Comparison of ENCODE assay signal across 15 cellular contexts in the genomic region with DNA sequence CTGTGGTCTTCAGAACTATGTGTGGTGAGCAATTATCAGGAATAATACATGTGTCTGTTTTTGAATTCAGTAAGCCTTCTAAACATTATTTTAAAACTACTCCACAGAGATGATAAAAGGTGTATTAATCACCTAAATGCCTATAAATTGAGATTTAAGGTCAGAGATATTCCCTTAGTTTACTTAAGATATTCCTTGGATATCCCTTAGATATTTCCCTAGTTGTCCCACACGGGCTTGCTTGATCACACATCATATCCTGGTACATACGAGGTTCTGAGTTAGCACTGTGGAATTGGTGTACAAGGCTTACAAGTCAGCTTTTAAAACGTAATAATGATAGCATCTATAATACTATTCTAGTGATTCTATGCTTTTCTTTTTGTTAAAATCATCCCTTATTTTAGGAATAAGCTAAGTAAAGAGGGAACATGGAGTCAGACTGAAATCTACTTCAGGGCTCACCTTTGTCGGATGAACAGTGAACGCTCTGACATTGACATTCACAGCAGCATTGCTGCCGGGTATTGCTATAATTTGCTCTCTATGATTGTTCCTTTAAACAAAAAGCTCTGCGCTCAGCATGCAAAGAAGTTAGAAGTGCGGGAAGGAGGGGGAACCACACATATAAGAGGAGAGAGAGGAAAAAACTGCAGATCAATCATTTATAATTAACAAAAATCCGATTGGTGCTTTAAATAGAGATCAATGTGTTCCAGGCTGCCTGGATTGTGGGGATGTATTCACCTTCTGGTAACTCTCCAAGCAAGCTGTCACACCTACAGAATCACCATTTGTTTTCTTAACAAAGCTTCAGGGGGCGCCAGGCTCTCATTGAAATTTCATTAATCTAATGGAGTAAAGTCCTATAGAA.
DNase-seq lines count a peak whose midpoint lies in the region; ATAC-seq, FAIRE-seq and TF ChIP-seq lines count a peak whose summit lies in the region.
"Had no signal": no experiment of that assay in that cellular context is flagged by ENCODE, and none has a peak within 500 bp of the region (broad histone marks: within the 10 kb centered on the region; RNA-seq: fewer than 3 reads in every experiment).

No MANE protein-coding gene starts in this region.

- no peaks in the 10 kb centered on the region for H3K27me3 Mint-ChIP-seq in CD4-positive, alpha-beta T cell

- POLR2A ChIA-PET in CD4-positive, alpha-beta T cell (lab: Charles Lee) = interaction anchor here (0.6 to 2.2 kb wide), 3 partner anchors 11 to 34 kb away, joined by 3 to 8 read pairs (median 3); no protein-coding TSS in a partner anchor
- POLR2A ChIA-PET in Panc1 (lab: Charles Lee) = no interaction called here

- H3K27ac ChIP-seq in CD4-positive, alpha-beta T cell (ENCODE audit: low read depth, low read length) = no peak overlapping the region
- no peak overlapping the region; the same call in 1 of the 2 replicates for H3K27ac ChIP-seq in Panc1 (ENCODE audit: low read length)
- H3K27ac ChIP-seq: BLaER1 treated with 17β-estradiol and CSF1 and Interleukin-3, amounts not matched to agents 10 nM and 100 nM; esophagus muscularis mucosa had no signal

- TF ChIP-seq CTCF in CD4-positive, alpha-beta T cell (IDR thresholded peaks at IDR 0.05) = no peak
- TF ChIP-seq CTCF in Panc1 (IDR thresholded peaks at IDR 0.05) = peak; percentile 36

- H3K36me3 ChIP-seq in Panc1 (ENCODE audit: control insufficient read depth, insufficient read depth, low read length) = no peaks in the 10 kb centered on the region
- H3K36me3 ChIP-seq: BLaER1 treated with 17β-estradiol and CSF1 and Interleukin-3, amounts not matched to agents 10 nM and 100 nM; esophagus muscularis mucosa; MG63 had no signal

- H3K27ac Mint-ChIP-seq in CD4-positive, alpha-beta T cell = peak overlapping the region; percentile 84

- no peak for TF ChIP-seq POLR2A in GM18505 (IDR thresholded peaks at IDR 0.05; ENCODE audit: borderline replicate concordance, extremely low read depth, insufficient read depth, insufficient read length)

- BruUV-seq in Panc1 (replicated peaks; lab: Mats Ljungman, UMichigan) = no TSS peak

- H3K36me3 Mint-ChIP-seq in CD4-positive, alpha-beta T cell (ENCODE audit: low read depth) = peaks cover 23% of the 10 kb centered on the region

- no peaks in the 10 kb centered on the region for H3K9me3 ChIP-seq in CD4-positive, alpha-beta T cell (ENCODE audit: control insufficient read depth, low read length)
- H3K9me3 ChIP-seq in Panc1 (ENCODE audit: control insufficient read depth, insufficient read depth, low read depth, low read length) = no peaks in the 10 kb centered on the region
- H3K9me3 ChIP-seq: BLaER1 treated with 17β-estradiol and CSF1 and Interleukin-3, amounts not matched to agents 10 nM and 100 nM; esophagus muscularis mucosa; MG63 had no signal

- H3K4me3 ChIP-seq in Panc1 (ENCODE audit: low read depth in 2 of 2, low read length in 2 of 2) = no peak overlapping the region
- H3K4me3 ChIP-seq: BLaER1 treated with 17β-estradiol and CSF1 and Interleukin-3, amounts not matched to agents 10 nM and 100 nM; esophagus muscularis mucosa; MG63; skin epidermis had no signal

- in situ Hi-C loops in Panc1 (cut with HindIII; ENCODE audit: low pct_unique_long_range_greater_than_20kb, low sequenced_read_pairs) = no loop called here

- DNase-seq in CD4-positive, alpha-beta T cell = no peak
- DNase-seq in GM19239 (ENCODE audit: insufficient read length, low spot score) (no peak), Panc1 (ENCODE audit: low read depth, low spot score) (no peak), iPS-NIHi7 (ENCODE audit: extremely low spot score) (peak; percentile 16), NCI-H2029 treated with DMSO at 0.1 percent for 48 hours (lab: John Stamatoyannopoulos, UW) (no peak), SHP77 treated with DMSO at 0.1 percent for 48 hours (lab: John Stamatoyannopoulos, UW) (no peak), Ammon's horn (ENCODE audit: low spot score) (no peak)
- DNase-seq: hippocampal formation, left ventricle myocardium superior, MG63, NCI-H446 had no signal

- intact Hi-C loops in CD4-positive, alpha-beta T cell (cut with DNase I, micrococcal nuclease) = no loop called here
- intact Hi-C loops in Panc1 (cut with micrococcal nuclease; ENCODE audit: unreplicated experiment) = no loop called here

- H3K27me3 ChIP-seq in CD4-positive, alpha-beta T cell (ENCODE audit: control insufficient read depth, insufficient read depth, low read length) = no peaks in the 10 kb centered on the region
- H3K27me3 ChIP-seq in Panc1 (ENCODE audit: control insufficient read depth, insufficient read depth, low read length) = peaks cover 2% of the 10 kb centered on the region
- H3K27me3 ChIP-seq: MG63 had no signal

- peaks cover 9% of the 10 kb centered on the region for H3K4me1 ChIP-seq in Panc1 (ENCODE audit: control insufficient read depth, insufficient read depth, low read length)
- H3K4me1 ChIP-seq: esophagus muscularis mucosa had no signal

- H3K4me3 Mint-ChIP-seq in CD4-positive, alpha-beta T cell = peak overlapping the region; percentile 50

- CTCF ChIA-PET in CD4-positive, alpha-beta T cell (lab: Charles Lee) = interaction anchor here (1.1 to 2.5 kb wide), 5 partner anchors 9 to 58 kb away, joined by 3 to 13 read pairs (median 4); no protein-coding TSS in a partner anchor
- CTCF ChIA-PET in Panc1 (lab: Charles Lee) = interaction anchor here (0.5 kb wide), 1 partner anchor 333 kb away, joined by 6 read pairs; a partner anchor contains a TSS

- ATAC-seq in CD4-positive, alpha-beta T cell (ENCODE audit: poor library complexity) = no peak
- no peak for ATAC-seq in Panc1
- ATAC-seq in GM18505 (IDR thresholded peaks at IDR 0.05; ENCODE audit: unreplicated experiment) = no peak
- ATAC-seq: left ventricle myocardium superior had no signal

- peak; percentile 62 for FAIRE-seq in GM19239 (lab: Jason Lieb, UNC)

- H3K9me3 Mint-ChIP-seq in CD4-positive, alpha-beta T cell = no peaks in the 10 kb centered on the region

- H3K4me1 Mint-ChIP-seq in CD4-positive, alpha-beta T cell (ENCODE audit: low read depth) = peaks cover 64% of the 10 kb centered on the region
